17 cellular contexts compared by ENCODE assay signal in genomic region chr11:1443737-1444136, GRCh38. TPM values are rescaled to one million over a fixed set of nuclear protein-coding genes. Genes with fewer than 3 reads are reported as not detected.
DNase-seq lines count a peak whose midpoint lies in the region; ATAC-seq and TF ChIP-seq lines count a peak whose summit lies in the region.
"Had no signal": no experiment of that assay in that cellular context is flagged by ENCODE, and none has a peak within 500 bp of the region (broad histone marks: within the 10 kb centered on the region; RNA-seq: fewer than 3 reads in every experiment).

No MANE protein-coding gene starts in this region.

- no peaks in the 10 kb centered on the region for H4K20me1 ChIP-seq in neural progenitor cell (ENCODE audit: low read depth)

- no peak for ATAC-seq in mucosa of descending colon

- H3F3A ChIP-seq in neural progenitor cell (ENCODE audit: low read depth) = no peaks in the 10 kb centered on the region

- H3K9me3 Mint-ChIP-seq in neural progenitor cell = no peaks in the 10 kb centered on the region
- H3K9me3 Mint-ChIP-seq: CD4-positive, CD25-positive, alpha-beta regulatory T cell; CD8-positive, alpha-beta memory T cell; HFFc6 had no signal

- H3K4me1 ChIP-seq in HEK293 (ENCODE audit: control insufficient read depth, insufficient read depth, low read length) (no peaks in the 10 kb centered on the region), neural progenitor cell (no peaks in the 10 kb centered on the region), mucosa of descending colon (ENCODE audit: low read depth) (no peaks in the 10 kb centered on the region)

- no peak overlapping the region for H2AFZ ChIP-seq in neural progenitor cell (replicated peaks)
- H2AFZ ChIP-seq: GM23248 had no signal

- H3K27me3 Mint-ChIP-seq in neural progenitor cell (ENCODE audit: insufficient read depth, low read depth) = no peaks in the 10 kb centered on the region
- H3K27me3 Mint-ChIP-seq: CD4-positive, CD25-positive, alpha-beta regulatory T cell had no signal

- no peak overlapping the region for H3K27ac ChIP-seq in HEK293 (ENCODE audit: extremely low read depth, low read depth, low read length)
- H3K27ac ChIP-seq in angular gyrus (ENCODE audit: low read depth, low read length) = peak overlapping the region; percentile 62
- H3K27ac ChIP-seq in neural progenitor cell = no peak overlapping the region
- H3K27ac ChIP-seq: GM23248, HL-60 had no signal

- no peaks in the 10 kb centered on the region for H3K79me2 ChIP-seq in neural progenitor cell (ENCODE audit: low read depth)

- TF ChIP-seq CTCF in HEK293 (tag by site-specific recombination; IDR thresholded peaks at IDR 0.05) (no peak), neural progenitor cell (IDR thresholded peaks at IDR 0.05) (no peak), mucosa of descending colon (IDR thresholded peaks at IDR 0.05) (no peak)

- intact Hi-C loops in mucosa of descending colon (cut with DNase I, micrococcal nuclease) = no loop called here

- H3K4me1 Mint-ChIP-seq in neural progenitor cell = no peaks in the 10 kb centered on the region
- H3K4me1 Mint-ChIP-seq: CD4-positive, CD25-positive, alpha-beta regulatory T cell; CD8-positive, alpha-beta memory T cell had no signal

- H3K36me3 Mint-ChIP-seq in neural progenitor cell = no peaks in the 10 kb centered on the region
- H3K36me3 Mint-ChIP-seq: CD4-positive, CD25-positive, alpha-beta regulatory T cell; CD8-positive, alpha-beta memory T cell had no signal

- H3K4me3 Mint-ChIP-seq in neural progenitor cell = no peak overlapping the region
- H3K4me3 Mint-ChIP-seq: CD4-positive, CD25-positive, alpha-beta regulatory T cell; CD8-positive, alpha-beta memory T cell; HFFc6 had no signal

- no peak for DNase-seq in neural progenitor cell (ENCODE audit: low spot score)
- DNase-seq in stimulated activated CD4-positive, alpha-beta T cell treated with anti-CD3 and anti-CD28 coated beads, Interleukin-2, amount 100 ng/mL, for 48 hours = no peak
- no peak for DNase-seq in NCI-H526 treated with DMSO at 0.1 percent for 48 hours (lab: John Stamatoyannopoulos, UW)
- no peak for DNase-seq in mucosa of descending colon
- DNase-seq: ACHN; BE2C; C1 segment of cervical spinal cord; CD4-positive, CD25-positive, alpha-beta regulatory T cell; CD8-positive, alpha-beta memory T cell; COR-L47; GM23248; HCEC 1CT; HFFc6; IMR-90 had no signal

- H3K9ac ChIP-seq in neural progenitor cell = no peak overlapping the region
- H3K9ac ChIP-seq: GM23248 had no signal

- CTCF ChIA-PET in HEK293 (lab: Yijun Ruan, JAX) = no interaction called here

- peak overlapping the region; percentile 21 for H3K27ac Mint-ChIP-seq in neural progenitor cell
- H3K27ac Mint-ChIP-seq: CD4-positive, CD25-positive, alpha-beta regulatory T cell; HFFc6 had no signal

- H3K27me3 ChIP-seq in neural progenitor cell = no peaks in the 10 kb centered on the region
- H3K27me3 ChIP-seq: BE2C had no signal

- no peak overlapping the region for H3K4me3 ChIP-seq in HEK293 (ENCODE audit: low read depth, low read length)
- no peak overlapping the region for H3K4me3 ChIP-seq in neural progenitor cell
- H3K4me3 ChIP-seq in mucosa of descending colon = no peak overlapping the region
- H3K4me3 ChIP-seq: GM23248 had no signal

- peaks cover 0 to 62% of the 10 kb centered on the region in 2 experiments; a peak in 1 of 3 replicates for H3K36me3 ChIP-seq in HEK293 (ENCODE audit: control insufficient read depth in 2 of 2, insufficient read depth in 1 of 2, low read length in 2 of 2)
- H3K36me3 ChIP-seq in neural progenitor cell = no peaks in the 10 kb centered on the region
- no peaks in the 10 kb centered on the region for H3K36me3 ChIP-seq in mucosa of descending colon (ENCODE audit: low read depth)
- H3K36me3 ChIP-seq: BE2C had no signal

- POLR2A ChIA-PET in HEK293 (lab: Yijun Ruan, JAX) = no interaction called here

- H3K9me3 ChIP-seq in HEK293 (ENCODE audit: control insufficient read depth, insufficient read depth, low read depth, low read length) = no peaks in the 10 kb centered on the region
- H3K9me3 ChIP-seq in neural progenitor cell (ENCODE audit: low read depth) = no peaks in the 10 kb centered on the region
- no peaks in the 10 kb centered on the region for H3K9me3 ChIP-seq in mucosa of descending colon
- H3K9me3 ChIP-seq: BE2C had no signal

- H3K4me2 ChIP-seq in neural progenitor cell = no peak overlapping the region

TF ChIP-seq in HEK293, 187 proteins besides CTCF, POLR2A, EP300 and RAD21:
- TF ChIP-seq FEZF1 (tag by site-specific recombination; IDR thresholded peaks at IDR 0.05) = no peak
- TF ChIP-seq ZFHX2 (tag by site-specific recombination; conservative IDR thresholded peaks at IDR 0.05) = peak; percentile 66
- TF ChIP-seq ZNF639 (tag by site-specific recombination; IDR thresholded peaks at IDR 0.05) = no peak
- TF ChIP-seq ZNF843 (tag by site-specific recombination; IDR thresholded peaks at IDR 0.05) = no peak
- no peak for TF ChIP-seq ZNF23 (tag by site-specific recombination; IDR thresholded peaks at IDR 0.05; ENCODE audit: borderline replicate concordance)
- no peak for TF ChIP-seq ZNF214 (tag by site-specific recombination; IDR thresholded peaks at IDR 0.05; ENCODE audit: borderline replicate concordance)
- no peak for TF ChIP-seq ZNF747 (tag by site-specific recombination; IDR thresholded peaks at IDR 0.05)
- peak; percentile 55 for TF ChIP-seq EGR2 (tag by site-specific recombination; IDR thresholded peaks at IDR 0.05; ENCODE audit: low read depth)
- TF ChIP-seq ZEB2 (tag by site-specific recombination; IDR thresholded peaks at IDR 0.05) = peak; percentile 55; the same call in 1 of the 2 replicates
- no peak for TF ChIP-seq ZNF354C (tag by site-specific recombination; IDR thresholded peaks at IDR 0.05; ENCODE audit: borderline replicate concordance, low read depth)
- no peak for TF ChIP-seq ZNF623 (tag by site-specific recombination; IDR thresholded peaks at IDR 0.05)
- no peak for TF ChIP-seq ZNF148 (tag by site-specific recombination; IDR thresholded peaks at IDR 0.05; ENCODE audit: borderline replicate concordance)
- no peak for TF ChIP-seq ZNF670 (tag by site-specific recombination; IDR thresholded peaks at IDR 0.05; ENCODE audit: low read depth)
- TF ChIP-seq ZNF10 (tag by site-specific recombination; IDR thresholded peaks at IDR 0.05) = no peak
- TF ChIP-seq MYNN (tag by site-specific recombination; IDR thresholded peaks at IDR 0.05; ENCODE audit: borderline replicate concordance) = no peak
- TF ChIP-seq ZNF473 (tag by site-specific recombination; IDR thresholded peaks at IDR 0.05) = no peak

RNA-seq across cellular contexts. Expression of gene MOB2, which starts 42.8 kb away (rescaled TPM):
- total RNA-seq in neural progenitor cell (ENCODE audit: low replicate concordance) (8.0 and 17.6 TPM in 2 replicates), mucosa of descending colon (100 to 1,000 TPM in 1 of 3 donors, 10 to 100 TPM in 2; 54.9 to 108 (median 61.5) TPM)

RNA-seq across cellular contexts. Expression of gene BRSK2, which starts 54.0 kb away (rescaled TPM):
- total RNA-seq in neural progenitor cell (ENCODE audit: low replicate concordance) = 8.2 and 13.8 TPM in 2 replicates
- 1 to 10 TPM in 1 of 3 donors, under 1 TPM in 2; 0.58 to 4.3 (median 0.60) TPM for total RNA-seq in mucosa of descending colon
